In the genomic region with DNA sequence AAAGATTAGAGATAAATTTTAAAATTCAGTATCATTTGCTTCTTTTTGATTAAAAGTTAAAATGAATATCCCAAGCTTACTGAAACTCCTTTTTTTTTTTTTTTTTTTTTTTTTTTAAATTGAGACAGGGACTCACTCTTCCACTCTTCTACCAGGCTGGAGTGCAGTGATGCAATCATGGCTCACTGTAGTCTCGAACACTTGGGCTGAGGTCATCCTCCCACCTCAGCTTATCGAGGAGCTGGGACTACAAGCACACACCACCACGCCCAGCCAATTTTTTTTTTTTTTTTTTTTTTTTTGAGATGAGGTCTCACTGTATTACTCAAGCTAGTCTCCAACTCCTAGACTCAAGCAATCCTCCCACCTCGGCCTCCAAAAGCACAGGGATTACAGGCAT, we compare ENCODE assay signal across 20 cellular contexts.
A peak's percentile ranks its signal among the peaks of the same experiment; 100 is the strongest.
DNase-seq lines count a peak whose midpoint lies in the region; ATAC-seq, FAIRE-seq and TF ChIP-seq lines count a peak whose summit lies in the region.
"Had no signal": no experiment of that assay in that cellular context is flagged by ENCODE, and none has a peak within 500 bp of the region (broad histone marks: within the 10 kb centered on the region; RNA-seq: fewer than 3 reads in every experiment).

No MANE protein-coding gene starts in this region.

- no peaks in the 10 kb centered on the region for H3K79me2 ChIP-seq in K562 (ENCODE audit: control insufficient read depth, insufficient read depth, low read length)
- no peaks in the 10 kb centered on the region for H3K79me2 ChIP-seq in PC-9 (ENCODE audit: low read depth)

- H3K4me3 Mint-ChIP-seq in MCF 10A (ENCODE audit: unreplicated experiment): no peak overlapping the region
- H3K4me3 Mint-ChIP-seq in activated T-helper 1 cell treated with anti-CD3 and anti-CD28 coated beads, Interleukin-12 subunit alpha, Interleukin-12 subunit beta, Interleukin-2, Interleukin-4 antibody, amounts not matched to agents 30 ng/mL and 10 ng/mL and 1 ng/mL, durations not matched to agents 14 hours and 24 hours and 36 hours: no peak overlapping the region
- H3K4me3 Mint-ChIP-seq: B cell, H9 had no signal

- no peaks in the 10 kb centered on the region for H3K4me1 ChIP-seq in breast epithelium
- no peaks in the 10 kb centered on the region; a peak in 2 of 5 replicates for H3K4me1 ChIP-seq in K562 (replicated peaks in 1 of 2; ENCODE audit: control insufficient read depth in 2 of 2, insufficient read depth in 2 of 2, low read length in 2 of 2)
- H3K4me1 ChIP-seq in PC-9 (replicated peaks; ENCODE audit: insufficient read depth): no peaks in the 10 kb centered on the region

- DNase-seq in MCF 10A (ENCODE audit: unreplicated experiment) (peak; percentile 20), breast epithelium (ENCODE audit: low spot score in 2 of 2) (no peak), NB4 (ENCODE audit: low read depth) (peak; percentile 33), K562 (ENCODE audit: extremely low read depth in 1 of 4, low spot score in 3 of 4) (peak in 1 of 4 experiments; percentile 73), H54 (ENCODE audit: insufficient read length, low spot score) (no peak), PC-9 (no peak), H7 (no peak)
- DNase-seq in activated T-helper 1 cell treated with anti-CD3 and anti-CD28 coated beads, Interleukin-12 subunit alpha, Interleukin-12 subunit beta, Interleukin-2, Interleukin-4 antibody, amounts not matched to agents 30 ng/mL and 10 ng/mL and 1 ng/mL, durations not matched to agents 14 hours and 24 hours and 36 hours (ENCODE audit: low spot score): no peak
- DNase-seq: COR-L47, DMS 273 treated with DMSO at 0.1 percent for 48 hours, H9, KG1, NCI-H1048, NCI-H146, NCI-H2029 treated with DMSO at 0.1 percent for 48 hours, NCI-H510A treated with DMSO at 0.1 percent for 48 hours, NCI-H774 had no signal

- TF ChIP-seq RAD21 in K562 (CRISPR knock-in tag; conservative IDR thresholded peaks at IDR 0.05 in 1 of 2, IDR thresholded peaks at IDR 0.05 in 1 of 2): no peak

- no peak overlapping the region for H3K4me2 ChIP-seq in K562 (ENCODE audit: insufficient read depth, low read length)
- no peak overlapping the region for H3K4me2 ChIP-seq in PC-9

- H3K27me3 Mint-ChIP-seq in MCF 10A (ENCODE audit: insufficient read depth, unreplicated experiment): no peaks in the 10 kb centered on the region
- H3K27me3 Mint-ChIP-seq in activated T-helper 1 cell treated with anti-CD3 and anti-CD28 coated beads, Interleukin-12 subunit alpha, Interleukin-12 subunit beta, Interleukin-2, Interleukin-4 antibody, amounts not matched to agents 30 ng/mL and 10 ng/mL and 1 ng/mL, durations not matched to agents 14 hours and 24 hours and 36 hours (ENCODE audit: insufficient read depth): peaks cover 2% of the 10 kb centered on the region
- H3K27me3 Mint-ChIP-seq: B cell had no signal

- no peaks in the 10 kb centered on the region for H3K36me3 Mint-ChIP-seq in MCF 10A (ENCODE audit: insufficient read depth, unreplicated experiment)
- H3K36me3 Mint-ChIP-seq in activated T-helper 1 cell treated with anti-CD3 and anti-CD28 coated beads, Interleukin-12 subunit alpha, Interleukin-12 subunit beta, Interleukin-2, Interleukin-4 antibody, amounts not matched to agents 30 ng/mL and 10 ng/mL and 1 ng/mL, durations not matched to agents 14 hours and 24 hours and 36 hours (ENCODE audit: low read depth): no peaks in the 10 kb centered on the region

- H3K27ac Mint-ChIP-seq in MCF 10A (ENCODE audit: low read depth, unreplicated experiment): no peak overlapping the region
- H3K27ac Mint-ChIP-seq in activated T-helper 1 cell treated with anti-CD3 and anti-CD28 coated beads, Interleukin-12 subunit alpha, Interleukin-12 subunit beta, Interleukin-2, Interleukin-4 antibody, amounts not matched to agents 30 ng/mL and 10 ng/mL and 1 ng/mL, durations not matched to agents 14 hours and 24 hours and 36 hours: no peak overlapping the region
- H3K27ac Mint-ChIP-seq: B cell, H9 had no signal

- ATAC-seq in K562: peak; percentile 95

- CTCF ChIA-PET in MCF 10A (lab: Yijun Ruan, JAX): interaction anchor here (0.6 kb wide), 2 partner anchors 11 to 225 kb away, joined by 3 to 4 read pairs; no protein-coding TSS in a partner anchor
- CTCF ChIA-PET in K562 (lab: Yijun Ruan, JAX; ENCODE audit: low intra/inter-chr PET ratio): no interaction called here
- CTCF ChIA-PET in PC-9 (lab: Charles Lee): no interaction called here

- H3K9me3 ChIP-seq in breast epithelium (no peaks in the 10 kb centered on the region), K562 (replicated peaks; ENCODE audit: control insufficient read depth, insufficient read depth, low read depth, low read length) (no peaks in the 10 kb centered on the region), PC-9 (ENCODE audit: insufficient read depth, low read depth) (no peaks in the 10 kb centered on the region)

- H3K9me3 Mint-ChIP-seq in MCF 10A (ENCODE audit: unreplicated experiment): no peaks in the 10 kb centered on the region
- no peaks in the 10 kb centered on the region for H3K9me3 Mint-ChIP-seq in activated T-helper 1 cell treated with anti-CD3 and anti-CD28 coated beads, Interleukin-12 subunit alpha, Interleukin-12 subunit beta, Interleukin-2, Interleukin-4 antibody, amounts not matched to agents 30 ng/mL and 10 ng/mL and 1 ng/mL, durations not matched to agents 14 hours and 24 hours and 36 hours
- H3K9me3 Mint-ChIP-seq: H9 had no signal

- WGBS in K562 (ENCODE audit: insufficient coverage, low coverage, missing lambda C conversion rate): 6% methylated on average over 4 of the region's 4 CpGs

- FAIRE-seq in K562 (lab: Jason Lieb, UNC) (no peak), H54 (lab: Jason Lieb, UNC) (no peak)
- FAIRE-seq: GM12892 had no signal

- H3K36me3 ChIP-seq in breast epithelium (no peaks in the 10 kb centered on the region), K562 (ENCODE audit: control insufficient read depth, insufficient read depth, low read length) (no peaks in the 10 kb centered on the region), PC-9 (ENCODE audit: low read depth) (no peaks in the 10 kb centered on the region), H7 (replicated peaks; ENCODE audit: control insufficient read depth, insufficient read depth, low read length) (no peaks in the 10 kb centered on the region)

- no peak for TF ChIP-seq EP300 in K562 (IDR thresholded peaks at IDR 0.05; ENCODE audit: low read length)

- H3K4me3 ChIP-seq in breast epithelium (no peak overlapping the region), NB4 (ENCODE audit: low read depth, low read length) (no peak overlapping the region), K562 (no peak overlapping the region), PC-9 (no peak overlapping the region), H7 (ENCODE audit: insufficient read depth, low read depth, low read length) (no peak overlapping the region)

- BruUV-seq in MCF 10A (replicated peaks; lab: Mats Ljungman, UMichigan): no TSS peak
- no TSS peak for BruUV-seq in K562 (replicated peaks; lab: Mats Ljungman, UMichigan)
- no TSS peak for BruUV-seq in PC-9 (replicated peaks; lab: Mats Ljungman, UMichigan)

- no peaks in the 10 kb centered on the region for H3F3A ChIP-seq in PC-9 (ENCODE audit: insufficient read depth, low read depth)

- peaks cover 4% of the 10 kb centered on the region for H3K4me1 Mint-ChIP-seq in MCF 10A (ENCODE audit: insufficient read depth, unreplicated experiment)
- H3K4me1 Mint-ChIP-seq in activated T-helper 1 cell treated with anti-CD3 and anti-CD28 coated beads, Interleukin-12 subunit alpha, Interleukin-12 subunit beta, Interleukin-2, Interleukin-4 antibody, amounts not matched to agents 30 ng/mL and 10 ng/mL and 1 ng/mL, durations not matched to agents 14 hours and 24 hours and 36 hours (ENCODE audit: low read depth): no peaks in the 10 kb centered on the region
- H3K4me1 Mint-ChIP-seq: B cell had no signal

- no peak overlapping the region for H3K27ac ChIP-seq in breast epithelium
- no peak overlapping the region for H3K27ac ChIP-seq in K562 (ENCODE audit: extremely low read depth, low read depth, low read length)
- H3K27ac ChIP-seq in PC-9: no peak overlapping the region
- H3K27ac ChIP-seq: RWPE1 had no signal

- TF ChIP-seq CTCF in MCF 10A (IDR thresholded peaks at IDR 0.05; ENCODE audit: unreplicated experiment) (no peak), breast epithelium (IDR thresholded peaks at IDR 0.05) (no peak), NB4 (IDR thresholded peaks at IDR 0.05; ENCODE audit: low read depth, low read length) (no peak), K562 (IDR thresholded peaks at IDR 0.05 in 2 of 3, conservative IDR thresholded peaks at IDR 0.05 in 1 of 3; ENCODE audit: insufficient read depth in 2 of 3, low read depth in 1 of 3, low read length in 3 of 3) (no peak), PC-9 (conservative IDR thresholded peaks at IDR 0.05) (no peak)

- H4K20me1 ChIP-seq in K562 (replicated peaks; ENCODE audit: control insufficient read depth, insufficient read depth, low read length) (no peaks in the 10 kb centered on the region), PC-9 (ENCODE audit: insufficient read depth) (no peaks in the 10 kb centered on the region)

- H3K9ac ChIP-seq in K562 (ENCODE audit: insufficient read depth in 1 of 2, low read depth in 2 of 2, low read length in 2 of 2): no peak overlapping the region

- no peaks in the 10 kb centered on the region for H3K9me2 ChIP-seq in PC-9 (ENCODE audit: insufficient read depth)

- H3K27me3 ChIP-seq in breast epithelium (no peaks in the 10 kb centered on the region), K562 (ENCODE audit: control insufficient read depth in 2 of 2, insufficient read depth in 2 of 2, low read length in 2 of 2) (no peaks in the 10 kb centered on the region), PC-9 (ENCODE audit: insufficient read depth, low read depth) (no peaks in the 10 kb centered on the region), H7 (ENCODE audit: control insufficient read depth, insufficient read depth, low read length) (no peaks in the 10 kb centered on the region)

- in situ Hi-C loops in K562 (cut with MboI): no loop called here

- H2AFZ ChIP-seq in K562 (ENCODE audit: low read depth, low read length): no peak overlapping the region
- H2AFZ ChIP-seq in PC-9: no peak overlapping the region

- no peaks in the 10 kb centered on the region for H3K9me1 ChIP-seq in K562 (ENCODE audit: control insufficient read depth, insufficient read depth, low read length)

- intact Hi-C loops in MCF 10A (cut with micrococcal nuclease) (no loop called here), breast epithelium (cut with DNase I; ENCODE audit: low total_unique reads) (no loop called here), K562 (cut with micrococcal nuclease) (no loop called here), PC-9 (cut with micrococcal nuclease; ENCODE audit: unreplicated experiment) (no loop called here)
- intact Hi-C loops in activated T-helper 1 cell treated with anti-CD3 and anti-CD28 coated beads, Interleukin-12 subunit alpha, Interleukin-12 subunit beta, Interleukin-2, Interleukin-4 antibody, amounts not matched to agents 30 ng/mL and 10 ng/mL and 1 ng/mL, durations not matched to agents 14 hours and 24 hours and 36 hours (cut with micrococcal nuclease): no loop called here

- TF ChIP-seq POLR2A in breast epithelium (IDR thresholded peaks at IDR 0.05): no peak
- TF ChIP-seq POLR2A in NB4 (IDR thresholded peaks at IDR 0.05; ENCODE audit: extremely low read depth, insufficient read length): no peak
- no peak for TF ChIP-seq POLR2A in K562 (conservative IDR thresholded peaks at IDR 0.05)
- no peak for TF ChIP-seq POLR2A in H54 (IDR thresholded peaks at IDR 0.05; ENCODE audit: low read depth, low read length)

- POLR2A ChIA-PET in MCF 10A (lab: Yijun Ruan, JAX) (interaction anchor here (0.7 kb wide), 1 partner anchor 269 kb away, joined by 4 read pairs; no protein-coding TSS in a partner anchor), K562 (lab: Yijun Ruan, JAX) (interaction anchor here (0.9 to 1.0 kb wide), 2 partner anchors 9 to 47 kb away, joined by 3 read pairs; no protein-coding TSS in a partner anchor), PC-9 (lab: Charles Lee; ENCODE audit: unreplicated experiment) (no interaction called here)

Comparison
In these comparisons a context has a peak if more than half of its experiments do, and no peak if none do; other contexts are left out.
1. DNase-seq: peak in MCF 10A (single experiment) and NB4 (single experiment); none in breast epithelium (0 of 2), activated T-helper 1 cell treated with anti-CD3 and anti-CD28 coated beads, Interleukin-12 subunit alpha, Interleukin-12 subunit beta, Interleukin-2, Interleukin-4 antibody, amounts not matched to agents 30 ng/mL and 10 ng/mL and 1 ng/mL, durations not matched to agents 14 hours and 24 hours and 36 hours (single experiment), H54 (single experiment), PC-9 (0 of 2) and H7 (single experiment).